Comparison of ENCODE assay signal across 1 cellular context in genomic region chr2:156399224-156399949, GRCh38.
TF ChIP-seq lines count a peak whose summit lies in the region.

No MANE protein-coding gene starts in this region.

TF ChIP-seq in GM23338, 12 proteins besides CTCF, POLR2A, EP300 and RAD21 (continued from another document):
- TF ChIP-seq, protein P1, sequence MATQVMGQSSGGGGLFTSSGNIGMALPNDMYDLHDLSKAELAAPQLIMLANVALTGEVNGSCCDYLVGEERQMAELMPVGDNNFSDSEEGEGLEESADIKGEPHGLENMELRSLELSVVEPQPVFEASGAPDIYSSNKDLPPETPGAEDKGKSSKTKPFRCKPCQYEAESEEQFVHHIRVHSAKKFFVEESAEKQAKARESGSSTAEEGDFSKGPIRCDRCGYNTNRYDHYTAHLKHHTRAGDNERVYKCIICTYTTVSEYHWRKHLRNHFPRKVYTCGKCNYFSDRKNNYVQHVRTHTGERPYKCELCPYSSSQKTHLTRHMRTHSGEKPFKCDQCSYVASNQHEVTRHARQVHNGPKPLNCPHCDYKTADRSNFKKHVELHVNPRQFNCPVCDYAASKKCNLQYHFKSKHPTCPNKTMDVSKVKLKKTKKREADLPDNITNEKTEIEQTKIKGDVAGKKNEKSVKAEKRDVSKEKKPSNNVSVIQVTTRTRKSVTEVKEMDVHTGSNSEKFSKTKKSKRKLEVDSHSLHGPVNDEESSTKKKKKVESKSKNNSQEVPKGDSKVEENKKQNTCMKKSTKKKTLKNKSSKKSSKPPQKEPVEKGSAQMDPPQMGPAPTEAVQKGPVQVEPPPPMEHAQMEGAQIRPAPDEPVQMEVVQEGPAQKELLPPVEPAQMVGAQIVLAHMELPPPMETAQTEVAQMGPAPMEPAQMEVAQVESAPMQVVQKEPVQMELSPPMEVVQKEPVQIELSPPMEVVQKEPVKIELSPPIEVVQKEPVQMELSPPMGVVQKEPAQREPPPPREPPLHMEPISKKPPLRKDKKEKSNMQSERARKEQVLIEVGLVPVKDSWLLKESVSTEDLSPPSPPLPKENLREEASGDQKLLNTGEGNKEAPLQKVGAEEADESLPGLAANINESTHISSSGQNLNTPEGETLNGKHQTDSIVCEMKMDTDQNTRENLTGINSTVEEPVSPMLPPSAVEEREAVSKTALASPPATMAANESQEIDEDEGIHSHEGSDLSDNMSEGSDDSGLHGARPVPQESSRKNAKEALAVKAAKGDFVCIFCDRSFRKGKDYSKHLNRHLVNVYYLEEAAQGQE (IDR thresholded peaks at IDR 0.05; ENCODE audit: unreplicated experiment): no peak
